3 cellular contexts compared by ENCODE assay signal in genomic region chr19:48992571-48993174, GRCh38.
TF ChIP-seq lines count a peak whose summit lies in the region.

No MANE protein-coding gene starts in this region.

TF ChIP-seq in PFSK-1, 5 proteins besides CTCF, POLR2A, EP300 and RAD21:
- TF ChIP-seq SIN3A (IDR thresholded peaks at IDR 0.05; ENCODE audit: borderline replicate concordance, insufficient read depth, low read length) = no peak
- TF ChIP-seq TAF1 (IDR thresholded peaks at IDR 0.05; ENCODE audit: borderline replicate concordance, insufficient read depth, low read length) = peak; percentile 5; the same call in 1 of the 2 replicates

TF ChIP-seq in H1, 55 proteins besides CTCF, POLR2A, EP300 and RAD21:
- TF ChIP-seq E2F6 (IDR thresholded peaks at IDR 0.05) (0 out of 2 replicates have a peak, but pooled peaks have one; percentile 4), KDM4A (IDR thresholded peaks at IDR 0.05; ENCODE audit: low read depth, low read length, severe bottlenecking) (peak; percentile 30), BACH1 (IDR thresholded peaks at IDR 0.05; ENCODE audit: low read length) (no peak)

TF ChIP-seq in HEK293T, 16 proteins besides CTCF, POLR2A, EP300 and RAD21:
- no peak for TF ChIP-seq ARNT (IDR thresholded peaks at IDR 0.05)
- TF ChIP-seq FOXK2 (IDR thresholded peaks at IDR 0.05) = no peak
- no peak for TF ChIP-seq NFRKB (IDR thresholded peaks at IDR 0.05)
- no peak for TF ChIP-seq SP1 (IDR thresholded peaks at IDR 0.05)
- TF ChIP-seq LEF1 (IDR thresholded peaks at IDR 0.05; ENCODE audit: borderline replicate concordance) = no peak
- no peak for TF ChIP-seq L3MBTL2 (conservative IDR thresholded peaks at IDR 0.05)
- TF ChIP-seq HDGF (IDR thresholded peaks at IDR 0.05; ENCODE audit: borderline replicate concordance) = no peak
- TF ChIP-seq FOXM1 (IDR thresholded peaks at IDR 0.05; ENCODE audit: borderline replicate concordance) = no peak
- TF ChIP-seq ZNF384 (IDR thresholded peaks at IDR 0.05) = no peak
- TF ChIP-seq TARDBP (IDR thresholded peaks at IDR 0.05) = no peak
TF ChIP-seq in HEK293T: peak in this region for 0.
